In genomic region chr22:45077826-45078334, GRCh38 we compare ENCODE assay signal across 28 cellular contexts.
"Had no signal": no experiment of that assay in that cellular context is flagged by ENCODE, and none has a peak within 500 bp of the region (broad histone marks: within the 10 kb centered on the region; RNA-seq: fewer than 3 reads in every experiment).

No MANE protein-coding gene starts in this region.

- H3K9ac ChIP-seq: neural progenitor cell, parathyroid adenoma had no signal

- H3K4me3 ChIP-seq: neural progenitor cell, ovary, psoas muscle, right lobe of liver, sigmoid colon, stomach, thoracic aorta, thyroid gland, tibial nerve, upper lobe of left lung, vagina had no signal

- ATAC-seq: natural killer cell; psoas muscle; right cardiac atrium; stimulated activated naive B cell treated with anti-CD40 and anti-IgM and Interleukin-4, amounts not matched to agents 10 μg/mL and 1 μg/mL and 100 μg/mL, for 72 hours had no signal

- H3K27ac Mint-ChIP-seq: natural killer cell; nephron; neural progenitor cell; progenitor cell of endocrine pancreas; stimulated activated effector memory CD8-positive, alpha-beta T cell treated with anti-CD3 and anti-CD28 coated beads, Interleukin-12 subunit alpha, Interleukin-12 subunit beta, amount 100 ng/mL, for 72 hours; stimulated activated naive B cell treated with anti-CD40 and anti-IgM and Interleukin-4, amounts not matched to agents 10 μg/mL and 1 μg/mL and 100 μg/mL, for 72 hours; stimulated activated naive CD8-positive, alpha-beta T cell treated with anti-CD3 and anti-CD28 coated beads, Interleukin-15, Interleukin-2, amounts not matched to agents 100 ng/mL and 50 ng/mL, for 24 hours had no signal

- H3K36me3 Mint-ChIP-seq: natural killer cell had no signal

- H3K4me1 Mint-ChIP-seq: nephron had no signal

- FAIRE-seq: small intestine had no signal

- H3K27me3 ChIP-seq: neural progenitor cell, ovary, right lobe of liver, thyroid gland, vagina had no signal

- H3K9me3 ChIP-seq: neutrophil, ovary, psoas muscle, right lobe of liver, sigmoid colon, stomach, thoracic aorta, thyroid gland, tibial nerve, upper lobe of left lung, vagina had no signal

- H3K27ac ChIP-seq: neural progenitor cell, neutrophil, ovary, parathyroid adenoma, psoas muscle, right lobe of liver, sigmoid colon, stomach, thoracic aorta, thyroid gland, tibial nerve, upper lobe of left lung, vagina had no signal

- DNase-seq: natural killer cell; nucleus accumbens; ovary; psoas muscle; right cardiac atrium; right lobe of liver; sigmoid colon; small intestine; stimulated activated CD4-positive, alpha-beta T cell treated with anti-CD3 and anti-CD28 coated beads, Interleukin-15, amount 100 ng/mL, for 24 hours; stimulated activated CD4-positive, alpha-beta T cell treated with anti-CD3 and anti-CD28 coated beads, Interleukin-2, amount 100 ng/mL, for 24 hours; stimulated activated CD4-positive, alpha-beta T cell treated with anti-CD3 and anti-CD28 coated beads, Interleukin-2, amount 100 ng/mL, for 48 hours; stimulated activated CD4-positive, alpha-beta T cell treated with anti-CD3 and anti-CD28 coated beads, Interleukin-4, amount 100 ng/mL, for 24 hours; stimulated activated naive B cell treated with anti-CD40 and anti-IgM and Interleukin-4, amounts not matched to agents 10 μg/mL and 1 μg/mL and 100 μg/mL, for 72 hours; stimulated activated naive CD4-positive, alpha-beta T cell treated with Interleukin-2 at 50 U/mL for 16 hours; stomach; thyroid gland; trophoblast cell had no signal

- H3K4me2 ChIP-seq: neural progenitor cell had no signal

- H3K4me1 ChIP-seq: parathyroid adenoma, psoas muscle, right lobe of liver, sigmoid colon, stomach, thyroid gland, tibial nerve, upper lobe of left lung, vagina had no signal

- H3K79me2 ChIP-seq: parathyroid adenoma had no signal

- H3K36me3 ChIP-seq: neural progenitor cell, neutrophil, ovary, right lobe of liver, sigmoid colon, stomach, thoracic aorta, thyroid gland, tibial nerve, upper lobe of left lung, vagina had no signal

- H3K4me3 Mint-ChIP-seq: natural killer cell; nephron; neural progenitor cell; stimulated activated effector memory CD8-positive, alpha-beta T cell treated with anti-CD3 and anti-CD28 coated beads, Interleukin-12 subunit alpha, Interleukin-12 subunit beta, amount 100 ng/mL, for 72 hours; stimulated activated naive B cell treated with anti-CD40 and anti-IgM and Interleukin-4, amounts not matched to agents 10 μg/mL and 1 μg/mL and 100 μg/mL, for 72 hours; stimulated activated naive CD8-positive, alpha-beta T cell treated with anti-CD3 and anti-CD28 coated beads, Interleukin-15, Interleukin-2, amounts not matched to agents 100 ng/mL and 50 ng/mL, for 24 hours had no signal

- H2AFZ ChIP-seq: neural progenitor cell, parathyroid adenoma had no signal
